ENCODE assay signal across 8 cellular contexts in the genomic region with DNA sequence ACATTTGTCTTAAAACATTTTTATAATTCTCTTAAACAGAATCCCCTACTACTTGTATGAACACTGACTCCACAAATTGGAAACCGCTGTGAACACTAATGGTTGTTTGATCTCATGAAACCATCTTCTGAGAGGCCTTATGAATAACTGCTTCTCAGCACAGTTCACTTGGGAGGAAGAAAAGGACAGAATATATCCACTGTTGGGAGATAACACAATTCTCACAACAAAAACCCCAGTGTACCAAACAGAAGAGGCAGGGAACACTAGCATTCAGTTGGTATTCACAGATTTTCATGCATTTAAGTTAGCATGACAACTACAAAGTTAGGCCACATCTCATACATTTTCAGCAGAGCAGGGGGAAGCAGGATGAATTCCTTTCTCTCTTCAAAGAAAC.
"Had no signal": no experiment of that assay in that cellular context is flagged by ENCODE, and none has a peak within 500 bp of the region (broad histone marks: within the 10 kb centered on the region; RNA-seq: fewer than 3 reads in every experiment).

No MANE protein-coding gene starts in this region.

- H3K9me3 ChIP-seq: HAP-1 had no signal

- H3K4me3 ChIP-seq: GM23248, HAP-1 had no signal

- ATAC-seq: HCT116, HepG2 had no signal

- FAIRE-seq: HepG2 had no signal

- H3K4me1 ChIP-seq: HAP-1 had no signal

- DNase-seq: GM23248, GOT3, H7, HFFc6, KG1 had no signal

- H2AFZ ChIP-seq: GM23248 had no signal

- H3K27ac ChIP-seq: GM23248 had no signal

- H3K36me3 ChIP-seq: HAP-1 had no signal

- H3K9ac ChIP-seq: GM23248 had no signal
